In the genomic region with DNA sequence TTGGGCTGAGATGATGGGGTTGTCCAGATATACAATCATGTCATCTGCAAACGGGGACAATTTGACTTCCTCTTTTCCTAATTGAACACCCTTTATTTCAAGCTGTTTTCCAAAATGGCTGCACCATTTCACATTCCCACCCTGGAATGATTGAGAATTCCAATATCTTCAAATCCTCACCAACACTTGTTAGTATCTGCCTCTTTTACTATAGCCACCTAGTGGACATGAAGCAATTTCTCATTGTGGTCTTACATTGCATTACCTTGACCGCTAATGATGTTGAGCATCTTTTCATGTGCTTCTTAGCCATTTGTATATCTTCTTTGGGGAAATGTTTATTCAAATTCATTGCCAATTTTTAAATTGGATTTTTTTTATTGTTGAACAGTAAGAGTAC, we compare ENCODE assay signal across 2 cellular contexts.
TF ChIP-seq lines count a peak whose summit lies in the region.

No MANE protein-coding gene starts in this region.

TF ChIP-seq in SK-N-SH, 30 proteins besides CTCF, POLR2A, EP300 and RAD21:
- no peak for TF ChIP-seq CHD2 (IDR thresholded peaks at IDR 0.05; ENCODE audit: low read length, partially characterized antibody)
- TF ChIP-seq, protein P1, sequence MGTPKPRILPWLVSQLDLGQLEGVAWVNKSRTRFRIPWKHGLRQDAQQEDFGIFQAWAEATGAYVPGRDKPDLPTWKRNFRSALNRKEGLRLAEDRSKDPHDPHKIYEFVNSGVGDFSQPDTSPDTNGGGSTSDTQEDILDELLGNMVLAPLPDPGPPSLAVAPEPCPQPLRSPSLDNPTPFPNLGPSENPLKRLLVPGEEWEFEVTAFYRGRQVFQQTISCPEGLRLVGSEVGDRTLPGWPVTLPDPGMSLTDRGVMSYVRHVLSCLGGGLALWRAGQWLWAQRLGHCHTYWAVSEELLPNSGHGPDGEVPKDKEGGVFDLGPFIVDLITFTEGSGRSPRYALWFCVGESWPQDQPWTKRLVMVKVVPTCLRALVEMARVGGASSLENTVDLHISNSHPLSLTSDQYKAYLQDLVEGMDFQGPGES (IDR thresholded peaks at IDR 0.05; ENCODE audit: low read depth, low read length) = no peak

TF ChIP-seq in SK-N-SH treated with all-trans-retinoic acid at 6 μM for 48 hours, 23 proteins besides CTCF, POLR2A, EP300 and RAD21:
- TF ChIP-seq, protein P2, sequence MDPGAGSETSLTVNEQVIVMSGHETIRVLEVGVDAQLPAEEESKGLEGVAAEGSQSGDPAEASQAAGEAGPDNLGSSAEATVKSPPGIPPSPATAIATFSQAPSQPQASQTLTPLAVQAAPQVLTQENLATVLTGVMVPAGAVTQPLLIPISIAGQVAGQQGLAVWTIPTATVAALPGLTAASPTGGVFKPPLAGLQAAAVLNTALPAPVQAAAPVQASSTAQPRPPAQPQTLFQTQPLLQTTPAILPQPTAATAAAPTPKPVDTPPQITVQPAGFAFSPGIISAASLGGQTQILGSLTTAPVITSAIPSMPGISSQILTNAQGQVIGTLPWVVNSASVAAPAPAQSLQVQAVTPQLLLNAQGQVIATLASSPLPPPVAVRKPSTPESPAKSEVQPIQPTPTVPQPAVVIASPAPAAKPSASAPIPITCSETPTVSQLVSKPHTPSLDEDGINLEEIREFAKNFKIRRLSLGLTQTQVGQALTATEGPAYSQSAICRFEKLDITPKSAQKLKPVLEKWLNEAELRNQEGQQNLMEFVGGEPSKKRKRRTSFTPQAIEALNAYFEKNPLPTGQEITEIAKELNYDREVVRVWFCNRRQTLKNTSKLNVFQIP (CRISPR knock-in tag; IDR thresholded peaks at IDR 0.05; ENCODE audit: borderline replicate concordance, low read depth) = no peak
- no peak for TF ChIP-seq ARNTL (CRISPR knock-in tag; IDR thresholded peaks at IDR 0.05; ENCODE audit: borderline replicate concordance, low read depth)
- TF ChIP-seq, protein P3, sequence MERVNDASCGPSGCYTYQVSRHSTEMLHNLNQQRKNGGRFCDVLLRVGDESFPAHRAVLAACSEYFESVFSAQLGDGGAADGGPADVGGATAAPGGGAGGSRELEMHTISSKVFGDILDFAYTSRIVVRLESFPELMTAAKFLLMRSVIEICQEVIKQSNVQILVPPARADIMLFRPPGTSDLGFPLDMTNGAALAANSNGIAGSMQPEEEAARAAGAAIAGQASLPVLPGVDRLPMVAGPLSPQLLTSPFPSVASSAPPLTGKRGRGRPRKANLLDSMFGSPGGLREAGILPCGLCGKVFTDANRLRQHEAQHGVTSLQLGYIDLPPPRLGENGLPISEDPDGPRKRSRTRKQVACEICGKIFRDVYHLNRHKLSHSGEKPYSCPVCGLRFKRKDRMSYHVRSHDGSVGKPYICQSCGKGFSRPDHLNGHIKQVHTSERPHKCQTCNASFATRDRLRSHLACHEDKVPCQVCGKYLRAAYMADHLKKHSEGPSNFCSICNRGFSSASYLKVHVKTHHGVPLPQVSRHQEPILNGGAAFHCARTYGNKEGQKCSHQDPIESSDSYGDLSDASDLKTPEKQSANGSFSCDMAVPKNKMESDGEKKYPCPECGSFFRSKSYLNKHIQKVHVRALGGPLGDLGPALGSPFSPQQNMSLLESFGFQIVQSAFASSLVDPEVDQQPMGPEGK (CRISPR knock-in tag; IDR thresholded peaks at IDR 0.05; ENCODE audit: borderline replicate concordance) = no peak
- no peak for TF ChIP-seq TOX (CRISPR knock-in tag; IDR thresholded peaks at IDR 0.05; ENCODE audit: borderline replicate concordance)
- no peak for TF ChIP-seq BACH2 (CRISPR knock-in tag; IDR thresholded peaks at IDR 0.05; ENCODE audit: borderline replicate concordance)
- TF ChIP-seq ZNF8 (CRISPR knock-in tag; IDR thresholded peaks at IDR 0.05) = no peak
- TF ChIP-seq SNAI2 (CRISPR knock-in tag; IDR thresholded peaks at IDR 0.05) = no peak
- no peak for TF ChIP-seq ZFP3 (CRISPR knock-in tag; IDR thresholded peaks at IDR 0.05)
